Comparison of ENCODE assay signal across 1 cellular context in genomic region chr10:44864042-44864436, GRCh38.
TF ChIP-seq lines count a peak whose summit lies in the region.

No MANE protein-coding gene starts in this region.

TF ChIP-seq in A549, 52 proteins besides CTCF, POLR2A, EP300 and RAD21 (continued from another document):
- TF ChIP-seq REST (IDR thresholded peaks at IDR 0.05) = no peak
- TF ChIP-seq JUNB (IDR thresholded peaks at IDR 0.05) = no peak
- TF ChIP-seq GATA3 (IDR thresholded peaks at IDR 0.05; ENCODE audit: borderline replicate concordance) = no peak
- TF ChIP-seq SREBF2 (IDR thresholded peaks at IDR 0.05) = no peak
- no peak for TF ChIP-seq NPAS2 (CRISPR knock-in tag; IDR thresholded peaks at IDR 0.05; ENCODE audit: borderline replicate concordance)
- TF ChIP-seq PBX3 (IDR thresholded peaks at IDR 0.05) = no peak
- no peak for TF ChIP-seq BHLHE40 (IDR thresholded peaks at IDR 0.05; ENCODE audit: low read depth, low read length)
- TF ChIP-seq TFCP2L1 (CRISPR knock-in tag; IDR thresholded peaks at IDR 0.05) = no peak
- no peak for TF ChIP-seq ESRRA (IDR thresholded peaks at IDR 0.05; ENCODE audit: borderline replicate concordance, low read length)
- no peak for TF ChIP-seq FOXS1 (CRISPR knock-in tag; IDR thresholded peaks at IDR 0.05)
- no peak for TF ChIP-seq PHF8 (IDR thresholded peaks at IDR 0.05; ENCODE audit: borderline replicate concordance, low read depth)
- TF ChIP-seq SMC3 (IDR thresholded peaks at IDR 0.05) = no peak
- TF ChIP-seq RARB (CRISPR knock-in tag; IDR thresholded peaks at IDR 0.05) = no peak
- TF ChIP-seq POLR2AphosphoS2 (conservative IDR thresholded peaks at IDR 0.05; ENCODE audit: low read length) = no peak
